ENCODE assay signal across 8 cellular contexts in the genomic region with DNA sequence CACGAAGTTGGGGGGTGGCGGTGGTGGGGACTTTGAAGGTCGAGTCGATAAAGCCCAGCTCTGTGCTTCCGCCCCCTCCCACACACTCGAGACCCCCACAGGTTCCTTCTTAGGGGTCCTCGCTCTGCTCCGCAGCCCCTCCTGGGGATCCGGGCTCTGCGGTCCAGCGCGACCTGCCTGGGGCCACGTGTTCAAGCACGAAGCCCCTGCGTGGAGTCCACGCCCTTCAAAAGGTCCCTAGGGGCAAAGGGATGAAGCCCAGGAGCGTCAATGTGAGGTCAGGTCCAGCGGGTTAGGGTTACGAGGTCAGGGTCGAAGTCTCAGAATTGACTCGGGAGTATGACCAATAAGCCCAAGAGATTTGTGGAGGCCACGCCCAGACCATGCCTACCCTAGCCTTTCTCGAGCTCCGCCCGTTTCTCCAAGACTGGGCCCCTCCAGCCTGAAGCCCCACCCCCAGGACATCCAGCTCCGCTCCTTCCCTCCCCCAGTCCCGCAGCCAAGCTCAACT. TPM values are rescaled to one million over a fixed set of nuclear protein-coding genes. Genes with fewer than 3 reads are reported as not detected.
DNase-seq lines count a peak whose midpoint lies in the region; ATAC-seq and TF ChIP-seq lines count a peak whose summit lies in the region.

No MANE protein-coding gene starts in this region.

- peak overlapping the region; percentile 47 for H3K4me3 ChIP-seq in AG04450 (ENCODE audit: low read depth, low read length)
- no peak overlapping the region for H3K4me3 ChIP-seq in SU-DHL-6 (ENCODE audit: insufficient read depth, low read length, poor library complexity, severe bottlenecking)
- peak overlapping the region; percentile 64 for H3K4me3 ChIP-seq in effector memory CD4-positive, alpha-beta T cell (ENCODE audit: insufficient read depth, low read depth, low read length, poor library complexity, severe bottlenecking)
- H3K4me3 ChIP-seq in mucosa of descending colon: no peak overlapping the region

- H3K9me3 Mint-ChIP-seq in type B pancreatic cell: no peaks in the 10 kb centered on the region

- peaks cover 33% of the 10 kb centered on the region for H3K4me1 ChIP-seq in effector memory CD4-positive, alpha-beta T cell (ENCODE audit: control insufficient read depth, insufficient read depth, low read length, poor library complexity, severe bottlenecking)
- H3K4me1 ChIP-seq in mucosa of descending colon (ENCODE audit: low read depth): peaks cover 30% of the 10 kb centered on the region

- H3K36me3 Mint-ChIP-seq in type B pancreatic cell: no peaks in the 10 kb centered on the region

- DNase-seq in AG04450 (ENCODE audit: low read depth, low spot score): no peak
- DNase-seq in GM20000 (ENCODE audit: low spot score): peak; percentile 62
- peak in 1 of 3 donors; percentile 33 for DNase-seq in effector memory CD4-positive, alpha-beta T cell
- peak in 2 of 3 donors; percentile 63 to 70 for DNase-seq in mucosa of descending colon
- DNase-seq in type B pancreatic cell (ENCODE audit: extremely low spot score, unreplicated experiment): peak; percentile 82

- peaks cover 56% of the 10 kb centered on the region for H3K27me3 Mint-ChIP-seq in type B pancreatic cell

- H3K79me2 ChIP-seq in SU-DHL-6 (ENCODE audit: insufficient read depth, low read length): no peaks in the 10 kb centered on the region

- POLR2A ChIA-PET in AG04450 (lab: Yijun Ruan, JAX): interaction anchor here (0.9 to 1.0 kb wide), 2 partner anchors 9 to 79 kb away, joined by 3 to 6 read pairs; no protein-coding TSS in a partner anchor

- no peak overlapping the region for H3K9ac ChIP-seq in SU-DHL-6 (ENCODE audit: low read length)

- H3K36me3 ChIP-seq in SU-DHL-6 (ENCODE audit: low read length): no peaks in the 10 kb centered on the region
- no peaks in the 10 kb centered on the region for H3K36me3 ChIP-seq in effector memory CD4-positive, alpha-beta T cell (ENCODE audit: control insufficient read depth, insufficient read depth, low read length)
- no peaks in the 10 kb centered on the region for H3K36me3 ChIP-seq in mucosa of descending colon (ENCODE audit: low read depth)

- H3K4me2 ChIP-seq in SU-DHL-6 (ENCODE audit: low read depth, low read length, poor library complexity, severe bottlenecking): peak overlapping the region; percentile 41

- H3K9me2 ChIP-seq in SU-DHL-6 (replicated peaks; ENCODE audit: insufficient read depth, low read length): no peaks in the 10 kb centered on the region

- peak overlapping the region; percentile 92 for H3K4me3 Mint-ChIP-seq in type B pancreatic cell

- H3K27ac Mint-ChIP-seq in type B pancreatic cell: peak overlapping the region; percentile 53

- H3K27ac ChIP-seq in AG04450 (ENCODE audit: low read depth, low read length): no peak overlapping the region
- H3K27ac ChIP-seq in SU-DHL-6 (ENCODE audit: low read depth, low read length): no peak overlapping the region
- no peak overlapping the region for H3K27ac ChIP-seq in effector memory CD4-positive, alpha-beta T cell (ENCODE audit: insufficient read depth, low read length, poor library complexity, severe bottlenecking)

- H2AFZ ChIP-seq in SU-DHL-6 (ENCODE audit: low read depth, low read length, severe bottlenecking): no peak overlapping the region

- no peaks in the 10 kb centered on the region for H4K20me1 ChIP-seq in SU-DHL-6 (ENCODE audit: low read depth, low read length)

- no peak for TF ChIP-seq CTCF in AG04450 (IDR thresholded peaks at IDR 0.05; ENCODE audit: low read depth, low read length)
- no peak for TF ChIP-seq CTCF in GM20000 (IDR thresholded peaks at IDR 0.05; ENCODE audit: extremely low read depth, missing control alignments)
- no peak for TF ChIP-seq CTCF in SU-DHL-6 (IDR thresholded peaks at IDR 0.05; ENCODE audit: insufficient read depth, low read length, poor library complexity, severe bottlenecking)
- no peak for TF ChIP-seq CTCF in mucosa of descending colon (IDR thresholded peaks at IDR 0.05)
- no peak for TF ChIP-seq CTCF in type B pancreatic cell (conservative IDR thresholded peaks at IDR 0.05)

- peaks cover 19% of the 10 kb centered on the region for H3K4me1 Mint-ChIP-seq in type B pancreatic cell (ENCODE audit: unreplicated experiment)

- H3F3A ChIP-seq in SU-DHL-6 (ENCODE audit: insufficient read depth): no peaks in the 10 kb centered on the region

- H3K9me3 ChIP-seq in AG04450 (ENCODE audit: control insufficient read depth, insufficient read depth, low read length) (no peaks in the 10 kb centered on the region; the same call in 1 of the 2 replicates), SU-DHL-6 (ENCODE audit: insufficient read depth, low read length) (no peaks in the 10 kb centered on the region), mucosa of descending colon (no peaks in the 10 kb centered on the region)
- H3K9me3 ChIP-seq in effector memory CD4-positive, alpha-beta T cell (ENCODE audit: control insufficient read depth, low read length): no peaks in the 10 kb centered on the region

- CTCF ChIA-PET in AG04450 (lab: Charles Lee): interaction anchor here (0.8 to 1.9 kb wide), 2 partner anchors 9 to 135 kb away, joined by 4 to 19 read pairs; no protein-coding TSS in a partner anchor

- H3K27me3 ChIP-seq in AG04450 (ENCODE audit: control insufficient read depth, insufficient read depth, low read length): peaks cover 62% of the 10 kb centered on the region
- no peaks in the 10 kb centered on the region for H3K27me3 ChIP-seq in SU-DHL-6 (ENCODE audit: low read length)
- peaks cover 48% of the 10 kb centered on the region for H3K27me3 ChIP-seq in effector memory CD4-positive, alpha-beta T cell (replicated peaks; ENCODE audit: control insufficient read depth, insufficient read depth, low read length, poor library complexity, severe bottlenecking)

- ATAC-seq in mucosa of descending colon: peak; percentile 66
- no peak for ATAC-seq in GM21381 (IDR thresholded peaks at IDR 0.05; ENCODE audit: unreplicated experiment)
- no peak for ATAC-seq in HG03442 (IDR thresholded peaks at IDR 0.05; ENCODE audit: unreplicated experiment)

- intact Hi-C loops in mucosa of descending colon (cut with DNase I, micrococcal nuclease): loop anchor here (10.0 kb wide), 2 partner anchors 125 to 395 kb away; no protein-coding TSS in a partner anchor

RNA-seq across cellular contexts. Expression of gene CACNA1G, which starts 0.8 kb away (rescaled TPM):
- polyA plus RNA-seq in AG04450 (2011; rRNA removed): 0.05 TPM in 1 of 2 replicates, not detected in the other
- 0.14 TPM in 1 of 2 replicates, not detected in the other for polyA minus RNA-seq in AG04450 (2011; rRNA and poly(A)+ RNA removed)
- under 1 TPM; 0.07 to 0.32 (median 0.12) TPM for total RNA-seq in mucosa of descending colon
- 1.9 and 27.8 TPM in 2 replicates for total RNA-seq in type B pancreatic cell (ENCODE audit: low replicate concordance)

RNA-seq across cellular contexts. Expression of gene SPATA20, which starts 12.8 kb away (rescaled TPM):
- 17.1 and 25.1 TPM in 2 replicates for polyA plus RNA-seq in AG04450 (2011; rRNA removed)
- polyA minus RNA-seq in AG04450 (2011; rRNA and poly(A)+ RNA removed): 19.9 and 31.0 TPM in 2 replicates
- total RNA-seq in mucosa of descending colon: 10 to 100 TPM; 54.3 to 95.3 (median 65.4) TPM
- 40.3 and 51.3 TPM in 2 replicates for total RNA-seq in type B pancreatic cell (ENCODE audit: low replicate concordance)

RNA-seq across cellular contexts. Expression of gene EPN3, which starts 27.2 kb away (rescaled TPM):
- not detected in 2 replicates for polyA plus RNA-seq in AG04450 (2011; rRNA removed)
- 0.09 TPM in 1 of 2 replicates, not detected in the other for polyA minus RNA-seq in AG04450 (2011; rRNA and poly(A)+ RNA removed)
- total RNA-seq in mucosa of descending colon (10 to 100 TPM; 16.2 to 40.0 (median 27.4) TPM), type B pancreatic cell (ENCODE audit: low replicate concordance) (41.7 and 72.1 TPM in 2 replicates)

RNA-seq across cellular contexts. Expression of gene MYCBPAP, which starts 51.5 kb away (rescaled TPM):
- 0.11 and 0.17 TPM in 2 replicates for polyA plus RNA-seq in AG04450 (2011; rRNA removed)
- 0.48 TPM in 1 of 2 replicates, not detected in the other for polyA minus RNA-seq in AG04450 (2011; rRNA and poly(A)+ RNA removed)
- total RNA-seq in mucosa of descending colon: 1 to 10 TPM; 1.6 to 3.4 (median 2.4) TPM
- 0.88 and 4.1 TPM in 2 replicates for total RNA-seq in type B pancreatic cell (ENCODE audit: low replicate concordance)

Comparison
In these comparisons a context has a peak if more than half of its experiments do, and no peak if none do; other contexts are left out.
1. H3K4me3 ChIP-seq: peak in AG04450 (single experiment) and effector memory CD4-positive, alpha-beta T cell (single experiment); none in SU-DHL-6 (single experiment) and mucosa of descending colon (single experiment).